ENCODE assay signal across 24 cellular contexts in genomic region chr1:101846820-101847219, GRCh38.
DNase-seq lines count a peak whose midpoint lies in the region; ATAC-seq and TF ChIP-seq lines count a peak whose summit lies in the region.
"Had no signal": no experiment of that assay in that cellular context is flagged by ENCODE, and none has a peak within 500 bp of the region (broad histone marks: within the 10 kb centered on the region; RNA-seq: fewer than 3 reads in every experiment).

No MANE protein-coding gene starts in this region.

- no peak overlapping the region for H3K4me3 ChIP-seq in upper lobe of right lung
- H3K4me3 ChIP-seq: A549, cardiac muscle cell, GM12878, left ventricle myocardium inferior, thoracic aorta had no signal

- TF ChIP-seq CTCF in upper lobe of right lung (IDR thresholded peaks at IDR 0.05) = no peak

- no peak overlapping the region for H3K27ac ChIP-seq in upper lobe of right lung
- H3K27ac ChIP-seq: A549, cardiac muscle cell, HL-60, left ventricle myocardium inferior, RWPE1, thoracic aorta had no signal

- ATAC-seq in Right ventricle myocardium superior (ENCODE audit: poor library complexity) (no peak), left cardiac atrium (no peak), upper lobe of right lung (no peak), HG02981 (IDR thresholded peaks at IDR 0.05; ENCODE audit: unreplicated experiment) (no peak)
- ATAC-seq in stimulated activated naive CD8-positive, alpha-beta T cell treated with anti-CD3 and anti-CD28 coated beads, Interleukin-15, Interleukin-2, amounts not matched to agents 100 U/mL and 50 U/mL, for 24 hours = no peak
- ATAC-seq: A549; GM12878; naive thymus-derived CD4-positive, alpha-beta T cell had no signal

- DNase-seq in Right ventricle myocardium superior = peak; percentile 26
- DNase-seq in left cardiac atrium = no peak
- peak; percentile 31 for DNase-seq in cerebellum (ENCODE audit: low spot score)
- DNase-seq in kidney tubule cell (ENCODE audit: low spot score) = peak; percentile 1
- DNase-seq in upper lobe of right lung = peak; percentile 34
- DNase-seq in stimulated activated naive CD8-positive, alpha-beta T cell treated with anti-CD3 and anti-CD28 coated beads, Interleukin-15, Interleukin-2, amounts not matched to agents 100 U/mL and 50 U/mL, for 24 hours = no peak
- no peak for DNase-seq in NCI-H526 treated with DMSO at 0.1 percent for 48 hours (lab: John Stamatoyannopoulos, UW)
- DNase-seq: activated CD4-positive, alpha-beta T cell treated with anti-CD3 and anti-CD28 coated beads for 4 hours; activated naive CD8-positive, alpha-beta T cell treated with anti-CD3 and anti-CD28 coated beads for 36 hours; activated T-cell treated with anti-CD3 and anti-CD28 coated beads for 4 hours; CD4-positive, alpha-beta T cell; left ventricle myocardium inferior; naive thymus-derived CD4-positive, alpha-beta T cell; NCI-H1417 treated with DMSO at 0.1 percent for 48 hours; NCI-H524 treated with DMSO at 0.1 percent for 48 hours; stimulated activated CD4-positive, alpha-beta T cell treated with anti-CD3 and anti-CD28 coated beads, Interleukin-1b, Interleukin-23, amount 100 ng/mL, for 48 hours; T-helper 2 cell had no signal

- no peaks in the 10 kb centered on the region for H3K27me3 ChIP-seq in upper lobe of right lung
- H3K27me3 ChIP-seq: cardiac muscle cell had no signal

- H3K4me1 ChIP-seq in upper lobe of right lung = no peaks in the 10 kb centered on the region
- H3K4me1 ChIP-seq: A549, left ventricle myocardium inferior had no signal

- H3K36me3 ChIP-seq in upper lobe of right lung = no peaks in the 10 kb centered on the region
- H3K36me3 ChIP-seq: cardiac muscle cell, left ventricle myocardium inferior, thoracic aorta had no signal

- intact Hi-C loops in Right ventricle myocardium superior (cut with DNase I) = no loop called here
- intact Hi-C loops in left cardiac atrium (cut with DNase I) = no loop called here
- intact Hi-C loops in upper lobe of right lung (cut with DNase I) = no loop called here

- no peaks in the 10 kb centered on the region for H3K9me3 ChIP-seq in upper lobe of right lung
- H3K9me3 ChIP-seq: A549, left ventricle myocardium inferior, thoracic aorta had no signal

Comparison
In these comparisons a context has a peak if more than half of its experiments do, and no peak if none do; other contexts are left out.
1. DNase-seq: peak in Right ventricle myocardium superior (single experiment), cerebellum (single experiment), kidney tubule cell (single experiment) and upper lobe of right lung (single experiment); none in left cardiac atrium (single experiment), stimulated activated naive CD8-positive, alpha-beta T cell treated with anti-CD3 and anti-CD28 coated beads, Interleukin-15, Interleukin-2, amounts not matched to agents 100 U/mL and 50 U/mL, for 24 hours (single experiment) and NCI-H526 treated with DMSO at 0.1 percent for 48 hours (single experiment).